ENCODE assay signal across 8 cellular contexts in genomic region chr12:53102883-53103807, GRCh38. TPM values are rescaled to one million over a fixed set of nuclear protein-coding genes. Genes with fewer than 3 reads are reported as not detected.
A peak's percentile ranks its signal among the peaks of the same experiment; 100 is the strongest.
DNase-seq lines count a peak whose midpoint lies in the region; ATAC-seq, FAIRE-seq and TF ChIP-seq lines count a peak whose summit lies in the region.

SOAT2 (plus strand) TSS chr12:53103486; CDS start chr12:53103578, 92 bp downstream.

- no peak for TF ChIP-seq CTCF in mesothelial cell of epicardium (IDR thresholded peaks at IDR 0.05; ENCODE audit: unreplicated experiment)

- no peaks in the 10 kb centered on the region for H3K36me3 Mint-ChIP-seq in activated naive CD8-positive, alpha-beta T cell
- H3K36me3 Mint-ChIP-seq in mesothelial cell of epicardium, result peaks cover 4% of the 10 kb centered on the region

- H3K4me3 Mint-ChIP-seq in activated naive CD8-positive, alpha-beta T cell, result peak within 1 kb of the TSS; percentile 76
- H3K4me3 Mint-ChIP-seq in mesothelial cell of epicardium, result no peak within 1 kb of the TSS

- peak; percentile 18 for ATAC-seq in GM19468 (IDR thresholded peaks at IDR 0.05; ENCODE audit: extremely low read depth, unreplicated experiment)
- ATAC-seq in GM18519 (IDR thresholded peaks at IDR 0.05; ENCODE audit: low FRiP score, unreplicated experiment), result no peak

- H3K4me1 Mint-ChIP-seq in activated naive CD8-positive, alpha-beta T cell (ENCODE audit: low read depth), result peaks cover 55% of the 10 kb centered on the region
- H3K4me1 Mint-ChIP-seq in mesothelial cell of epicardium, result peaks cover 22% of the 10 kb centered on the region

- no peaks in the 10 kb centered on the region for H3K9me3 Mint-ChIP-seq in activated naive CD8-positive, alpha-beta T cell (ENCODE audit: low read depth)
- H3K9me3 Mint-ChIP-seq in mesothelial cell of epicardium, result no peaks in the 10 kb centered on the region

- FAIRE-seq in RCC 7860 (lab: Jason Lieb, UNC), result no peak

- peak within 1 kb of the TSS; percentile 96 for H3K27ac Mint-ChIP-seq in activated naive CD8-positive, alpha-beta T cell
- H3K27ac Mint-ChIP-seq in mesothelial cell of epicardium, result no peak within 1 kb of the TSS

- H3K27me3 Mint-ChIP-seq in activated naive CD8-positive, alpha-beta T cell, result no peaks in the 10 kb centered on the region
- no peaks in the 10 kb centered on the region for H3K27me3 Mint-ChIP-seq in mesothelial cell of epicardium (ENCODE audit: low read depth)

- DNase-seq in NCI-H146 treated with DMSO at 0.1 percent for 48 hours (lab: John Stamatoyannopoulos, UW; ENCODE audit: unreplicated experiment) (peak; percentile 16), mesothelial cell of epicardium (ENCODE audit: low spot score in 2 of 2, unreplicated experiment in 2 of 2) (no peak), NCI-H1694 (lab: John Stamatoyannopoulos, UW) (no peak), RCC 7860 (ENCODE audit: low spot score) (no peak)
- DNase-seq in stimulated activated CD4-positive, alpha-beta T cell treated with anti-CD3 and anti-CD28 coated beads, Interleukin-4, amount 100 ng/mL, for 1 hour, result peak; percentile 39

RNA-seq across cellular contexts. Expression of gene SOAT2, which starts in this region (rescaled TPM):
- total RNA-seq in mesothelial cell of epicardium, result 0.13 to 0.40 TPM (median 0.20 TPM) in 3 replicates

Comparison
In these comparisons a context has a peak if more than half of its experiments do, and no peak if none do; other contexts are left out.
1. DNase-seq: peak in NCI-H146 treated with DMSO at 0.1 percent for 48 hours (single experiment) and stimulated activated CD4-positive, alpha-beta T cell treated with anti-CD3 and anti-CD28 coated beads, Interleukin-4, amount 100 ng/mL, for 1 hour (single experiment); none in mesothelial cell of epicardium (0 of 2), NCI-H1694 (single experiment) and RCC 7860 (single experiment).